Comparison of ENCODE assay signal across 8 cellular contexts in the genomic region with DNA sequence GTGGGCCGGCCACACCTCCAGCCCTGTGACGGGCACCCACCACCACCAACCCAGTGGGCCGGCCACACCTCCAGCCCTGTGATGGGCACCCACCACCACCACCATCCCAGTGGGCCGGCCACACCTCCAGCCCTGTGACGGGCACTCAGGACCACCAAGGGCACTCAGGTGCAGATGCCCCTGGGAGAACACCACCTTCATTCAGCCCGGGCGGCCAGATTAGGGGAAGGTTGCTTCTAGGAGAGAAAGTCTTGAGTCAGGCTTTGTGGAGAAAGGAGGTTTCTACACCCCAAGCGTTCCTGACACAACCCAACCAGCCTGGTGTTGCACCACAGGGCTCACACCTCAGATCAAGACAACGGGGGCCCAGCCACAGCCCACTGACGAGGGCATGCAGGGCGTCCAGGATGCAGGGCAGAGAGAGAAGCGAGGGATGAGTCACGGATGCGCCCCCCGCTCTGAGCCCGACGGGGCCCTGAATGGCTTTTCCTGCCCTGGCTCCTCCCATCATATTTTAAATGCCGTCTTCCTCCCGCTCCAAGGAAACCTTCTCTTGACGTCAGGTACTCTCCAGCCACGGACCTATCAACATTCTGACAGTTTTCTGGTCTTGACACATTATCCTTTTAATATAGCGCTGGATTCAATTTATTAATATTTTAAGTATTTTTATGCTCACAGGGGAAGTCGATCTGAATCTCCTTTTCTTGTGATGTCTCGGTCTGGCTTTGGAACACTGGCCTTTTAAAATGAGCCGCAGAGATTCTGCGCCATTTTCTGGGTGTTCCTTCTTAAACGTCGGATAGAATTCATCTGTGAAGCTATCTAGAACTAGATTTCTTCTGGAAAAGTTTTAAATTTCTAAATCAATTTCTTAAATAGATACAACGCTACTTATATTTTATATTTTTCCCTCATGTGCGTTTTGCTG. TPM values are rescaled to one million over a fixed set of nuclear protein-coding genes. Genes with fewer than 3 reads are reported as not detected.
DNase-seq lines count a peak whose midpoint lies in the region; ATAC-seq and TF ChIP-seq lines count a peak whose summit lies in the region.

No MANE protein-coding gene starts in this region.

- peaks cover 0 to 27% of the 10 kb centered on the region in 2 donors for H3K4me1 ChIP-seq in left lung

- peaks cover 28% of the 10 kb centered on the region for H3K4me1 Mint-ChIP-seq in dendritic cell treated with granulocyte-macrophage colony-stimulating factor and Interleukin-4, amounts not matched to agents 40 ng/mL and 50 ng/mL, for 4 days (ENCODE audit: low read depth)

- H3K4me3 Mint-ChIP-seq in dendritic cell treated with granulocyte-macrophage colony-stimulating factor and Interleukin-4, amounts not matched to agents 40 ng/mL and 50 ng/mL, for 4 days, result peak overlapping the region; percentile 91

- H3K27me3 Mint-ChIP-seq in dendritic cell treated with granulocyte-macrophage colony-stimulating factor and Interleukin-4, amounts not matched to agents 40 ng/mL and 50 ng/mL, for 4 days, result no peaks in the 10 kb centered on the region

- peak overlapping the region; percentile 79 for H3K27ac Mint-ChIP-seq in dendritic cell treated with granulocyte-macrophage colony-stimulating factor and Interleukin-4, amounts not matched to agents 40 ng/mL and 50 ng/mL, for 4 days

- no peaks in the 10 kb centered on the region for H3K9me3 Mint-ChIP-seq in dendritic cell treated with granulocyte-macrophage colony-stimulating factor and Interleukin-4, amounts not matched to agents 40 ng/mL and 50 ng/mL, for 4 days

- peak; percentile 65 for ATAC-seq in HG02678 (IDR thresholded peaks at IDR 0.05; ENCODE audit: unreplicated experiment)
- peak; percentile 71 for ATAC-seq in left lung
- no peak for ATAC-seq in HG03196 (IDR thresholded peaks at IDR 0.05; ENCODE audit: unreplicated experiment)

- no peaks in the 10 kb centered on the region for H3K9me3 ChIP-seq in left lung

- H3K27ac ChIP-seq in left lung, result peak overlapping the region; percentile 62 to 84

- DNase-seq in CMK (ENCODE audit: low read depth), result peak; percentile 91
- peak; percentile 4 for DNase-seq in NCI-H524 treated with DMSO at 0.1 percent for 48 hours (lab: John Stamatoyannopoulos, UW)
- DNase-seq in activated CD4-positive, alpha-beta T cell treated with anti-CD3 and anti-CD28 coated beads, Interleukin-2, amount 50 U/mL, for 1 hour, result peak; percentile 44
- peak; percentile 85 to 93 for DNase-seq in left lung
- peak; percentile 12 to 54 for DNase-seq in stimulated activated CD4-positive, alpha-beta T cell treated with anti-CD3 and anti-CD28 coated beads, Interleukin-1b, Interleukin-23, amount 100 ng/mL, for 4 hours (ENCODE audit: low read depth in 2 of 2)

- H3K36me3 Mint-ChIP-seq in dendritic cell treated with granulocyte-macrophage colony-stimulating factor and Interleukin-4, amounts not matched to agents 40 ng/mL and 50 ng/mL, for 4 days (ENCODE audit: low read depth), result peaks cover 8% of the 10 kb centered on the region

- no peaks in the 10 kb centered on the region for H3K27me3 ChIP-seq in left lung

- intact Hi-C loops in dendritic cell treated with granulocyte-macrophage colony-stimulating factor and Interleukin-4, amounts not matched to agents 40 ng/mL and 50 ng/mL, for 4 days (cut with micrococcal nuclease), result loop anchor here (2.0 kb wide), 1 partner anchor 44 kb away; a partner anchor contains a TSS
- intact Hi-C loops in left lung (cut with DNase I), result no loop called here

- no peak for TF ChIP-seq CTCF in left lung (IDR thresholded peaks at IDR 0.05)

- peaks cover 0 to 12% of the 10 kb centered on the region in 2 donors for H3K36me3 ChIP-seq in left lung

- H3K4me3 ChIP-seq in left lung, result peak overlapping the region; percentile 24 to 64

RNA-seq across cellular contexts. Expression of a gene that starts 0.6 kb away (rescaled TPM):
- total RNA-seq in left lung, result 10 to 100 TPM in 1 of 2 donors, 1 to 10 TPM in 1; 5.0 to 10.3 TPM

RNA-seq across cellular contexts. Expression of a gene that starts 29.5 kb away (rescaled TPM):
- total RNA-seq in left lung, result under 1 TPM; 0.29 to 0.38 TPM

RNA-seq across cellular contexts. Expression of a gene that starts 43.7 kb away (rescaled TPM):
- 100 to 1,000 TPM in 1 of 2 donors, 10 to 100 TPM in 1; 80.7 to 184 TPM for total RNA-seq in left lung

Comparison
In these comparisons a context has a peak if more than half of its experiments do, and no peak if none do; other contexts are left out.
1. DNase-seq: peak in every context shown above with its lines; median percentile 91 in CMK; 89 in left lung; 44 in activated CD4-positive, alpha-beta T cell treated with anti-CD3 and anti-CD28 coated beads, Interleukin-2, amount 50 U/mL, for 1 hour; 33 in stimulated activated CD4-positive, alpha-beta T cell treated with anti-CD3 and anti-CD28 coated beads, Interleukin-1b, Interleukin-23, amount 100 ng/mL, for 4 hours; 4 in NCI-H524 treated with DMSO at 0.1 percent for 48 hours.